In the genomic region with DNA sequence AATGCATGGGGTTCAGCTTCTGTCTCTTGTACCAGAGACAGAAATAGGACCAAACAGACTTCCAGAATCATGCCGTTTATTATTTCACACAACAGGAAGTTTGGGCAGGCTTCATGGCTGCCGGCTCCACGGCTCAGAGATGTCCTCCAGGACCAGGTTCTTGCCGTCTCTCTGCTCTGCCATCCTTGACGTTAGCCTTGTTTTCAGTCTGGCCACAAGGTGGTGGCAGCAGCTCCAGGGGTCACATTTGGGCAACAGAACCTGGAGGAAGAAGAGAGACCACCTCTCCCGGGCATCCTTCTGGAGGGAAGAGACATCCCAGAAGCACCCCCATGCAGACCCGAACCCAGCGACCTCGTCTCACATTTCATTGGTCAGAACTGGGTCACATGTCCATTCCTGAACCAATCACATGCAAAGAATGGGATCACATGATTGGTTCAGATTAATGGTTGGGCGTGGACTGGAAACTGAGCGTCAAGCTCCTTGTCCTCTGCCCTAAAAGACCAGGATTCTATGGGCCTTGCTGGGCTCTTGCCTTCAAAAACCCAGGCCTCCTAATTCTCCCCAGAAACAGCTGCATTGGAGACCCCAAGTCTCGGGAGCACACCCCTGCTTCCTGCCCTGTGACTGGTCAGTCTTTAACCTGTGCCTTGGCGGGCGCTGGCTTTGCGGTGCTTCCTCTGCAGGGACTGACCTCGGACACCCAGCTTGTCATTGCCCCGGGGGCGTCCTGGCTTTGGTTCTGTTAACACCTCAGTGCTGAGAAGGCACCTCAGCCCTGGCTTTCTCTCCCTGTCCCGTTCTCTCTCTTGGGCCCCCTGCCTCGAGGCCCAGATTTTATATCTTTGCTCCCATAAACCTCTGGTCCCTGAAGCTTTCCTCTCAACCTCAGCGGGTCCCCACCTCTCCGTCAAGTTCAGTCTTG, we compare ENCODE assay signal across 33 cellular contexts.
DNase-seq lines count a peak whose midpoint lies in the region; ATAC-seq and TF ChIP-seq lines count a peak whose summit lies in the region.
"Had no signal": no experiment of that assay in that cellular context is flagged by ENCODE, and none has a peak within 500 bp of the region (broad histone marks: within the 10 kb centered on the region; RNA-seq: fewer than 3 reads in every experiment).

No MANE protein-coding gene starts in this region.

- no peak overlapping the region for H3K27ac Mint-ChIP-seq in GM23338
- no peak overlapping the region for H3K27ac Mint-ChIP-seq in activated T-cell treated with anti-CD3 and anti-CD28 coated beads, Interleukin-2, amount 50 U/mL, for 72 hours
- H3K27ac Mint-ChIP-seq: activated CD4-positive, alpha-beta T cell treated with anti-CD3 and anti-CD28 coated beads for 36 hours; activated CD8-positive, alpha-beta T cell treated with anti-CD3 and anti-CD28 coated beads for 36 hours; activated naive CD4-positive, alpha-beta T cell treated with anti-CD3 and anti-CD28 coated beads, Interleukin-2, amount 10 ng/mL, durations not matched to agents 7 days and 5 days; activated T-helper 17 cell treated with anti-CD3 and anti-CD28 coated beads, Interleukin-2, amount 50 U/mL, for 72 hours; naive thymus-derived CD8-positive, alpha-beta T cell had no signal

- H3K36me3 ChIP-seq in GM06990 (ENCODE audit: control insufficient read depth, insufficient read depth, low read length) (no peaks in the 10 kb centered on the region), GM23338 (ENCODE audit: insufficient read depth) (no peaks in the 10 kb centered on the region), PC-3 (ENCODE audit: low read depth, low read length) (no peaks in the 10 kb centered on the region)
- H3K36me3 ChIP-seq: BLaER1, breast epithelium, colonic mucosa, prostate gland, sigmoid colon, tibial nerve had no signal

- H3K27me3 ChIP-seq in GM06990 (replicated peaks; ENCODE audit: control insufficient read depth, insufficient read depth, low read length) (no peaks in the 10 kb centered on the region; the same call in 1 of the 2 replicates), GM23338 (ENCODE audit: insufficient read depth) (no peaks in the 10 kb centered on the region), PC-3 (ENCODE audit: low read length) (peaks cover 60% of the 10 kb centered on the region)
- H3K27me3 ChIP-seq: BLaER1, colonic mucosa, tibial nerve had no signal

- H3K4me3 ChIP-seq in GM06990 (replicated peaks; ENCODE audit: low read depth, low read length) (no peak overlapping the region), GM23338 (no peak overlapping the region), PC-3 (ENCODE audit: low read length) (no peak overlapping the region)
- H3K4me3 ChIP-seq: BLaER1, breast epithelium, colonic mucosa, lung, prostate gland, sigmoid colon, tibial nerve had no signal

- intact Hi-C loops in PC-3 (cut with micrococcal nuclease) = no loop called here

- CTCF ChIA-PET in PC-3 (lab: Charles Lee) = no interaction called here

- no peak overlapping the region for H3K27ac ChIP-seq in GM23338 (ENCODE audit: low read depth)
- H3K27ac ChIP-seq in PC-3 (ENCODE audit: low read length) = no peak overlapping the region
- H3K27ac ChIP-seq: BLaER1, breast epithelium, colonic mucosa, epithelial cell of prostate, prostate gland, tibial nerve had no signal

- H3K9ac ChIP-seq in PC-3 (ENCODE audit: low read length) = no peak overlapping the region
- H3K9ac ChIP-seq: BLaER1 had no signal

- ATAC-seq in GM23338 = no peak
- no peak for ATAC-seq in PC-3
- ATAC-seq in activated T-cell treated with anti-CD3 and anti-CD28 coated beads, Interleukin-2, amount 50 U/mL, for 72 hours (replicated peaks in 1 of 2) = no peak
- ATAC-seq: activated CD4-positive, alpha-beta T cell treated with anti-CD3 and anti-CD28 coated beads for 36 hours; activated CD8-positive, alpha-beta T cell treated with anti-CD3 and anti-CD28 coated beads for 36 hours; activated T-helper 17 cell treated with anti-CD3 and anti-CD28 coated beads, Interleukin-2, amount 50 U/mL, for 72 hours; left cardiac atrium; naive thymus-derived CD8-positive, alpha-beta T cell had no signal

- H2AFZ ChIP-seq in GM23338 (no peak overlapping the region), PC-3 (ENCODE audit: low read length) (no peak overlapping the region)

- H3K4me2 ChIP-seq in GM23338 = no peak overlapping the region
- no peak overlapping the region for H3K4me2 ChIP-seq in PC-3 (ENCODE audit: low read length)
- H3K4me2 ChIP-seq: BLaER1 had no signal

- no peaks in the 10 kb centered on the region for H3K79me2 ChIP-seq in GM23338 (replicated peaks; ENCODE audit: insufficient read depth)
- no peaks in the 10 kb centered on the region for H3K79me2 ChIP-seq in PC-3 (ENCODE audit: low read length)

- no peak overlapping the region; the same call in 2 of the 3 replicates for H3K4me3 Mint-ChIP-seq in GM23338
- H3K4me3 Mint-ChIP-seq in activated T-cell treated with anti-CD3 and anti-CD28 coated beads, Interleukin-2, amount 50 U/mL, for 72 hours = no peak overlapping the region
- H3K4me3 Mint-ChIP-seq: activated CD4-positive, alpha-beta T cell treated with anti-CD3 and anti-CD28 coated beads for 36 hours; activated CD8-positive, alpha-beta T cell treated with anti-CD3 and anti-CD28 coated beads for 36 hours; activated naive CD4-positive, alpha-beta T cell treated with anti-CD3 and anti-CD28 coated beads, Interleukin-2, amount 10 ng/mL, durations not matched to agents 7 days and 5 days; activated T-helper 17 cell treated with anti-CD3 and anti-CD28 coated beads, Interleukin-2, amount 50 U/mL, for 72 hours; naive thymus-derived CD8-positive, alpha-beta T cell had no signal

- H3K9me3 Mint-ChIP-seq in GM23338 = no peaks in the 10 kb centered on the region
- H3K9me3 Mint-ChIP-seq in activated T-cell treated with anti-CD3 and anti-CD28 coated beads, Interleukin-2, amount 50 U/mL, for 72 hours = peaks cover 0 to 3% of the 10 kb centered on the region in 2 donors
- H3K9me3 Mint-ChIP-seq: activated CD8-positive, alpha-beta T cell treated with anti-CD3 and anti-CD28 coated beads for 36 hours; activated naive CD4-positive, alpha-beta T cell treated with anti-CD3 and anti-CD28 coated beads, Interleukin-2, amount 10 ng/mL, durations not matched to agents 7 days and 5 days; activated T-helper 17 cell treated with anti-CD3 and anti-CD28 coated beads, Interleukin-2, amount 50 U/mL, for 72 hours; naive thymus-derived CD8-positive, alpha-beta T cell had no signal

- H3K4me1 Mint-ChIP-seq in GM23338 = peaks cover 4% of the 10 kb centered on the region
- H3K4me1 Mint-ChIP-seq in activated T-cell treated with anti-CD3 and anti-CD28 coated beads, Interleukin-2, amount 50 U/mL, for 72 hours (ENCODE audit: low read depth) = peaks cover 2% of the 10 kb centered on the region
- H3K4me1 Mint-ChIP-seq: activated naive CD4-positive, alpha-beta T cell treated with anti-CD3 and anti-CD28 coated beads, Interleukin-2, amount 10 ng/mL, durations not matched to agents 7 days and 5 days; activated T-helper 17 cell treated with anti-CD3 and anti-CD28 coated beads, Interleukin-2, amount 50 U/mL, for 72 hours had no signal

- POLR2A ChIA-PET in PC-3 (lab: Charles Lee; ENCODE audit: unreplicated experiment) = no interaction called here

- TF ChIP-seq CTCF in GM06990 (IDR thresholded peaks at IDR 0.05; ENCODE audit: insufficient read depth, low read length, poor library complexity, severe bottlenecking) (peak; percentile 23), GM23338 (conservative IDR thresholded peaks at IDR 0.05; ENCODE audit: low read depth in 2 of 2) (peak; percentile 16 to 23; a peak in 2 of 4 replicates), PC-3 (conservative IDR thresholded peaks at IDR 0.05; ENCODE audit: low read depth, low read length) (peak; percentile 30; the same call in 1 of the 2 replicates)

- DNase-seq in GM06990 (ENCODE audit: extremely low read depth, insufficient read length) (no peak), GM23338 (ENCODE audit: low spot score) (no peak), PC-3 (no peak), islet precursor cell (peak; percentile 64), NCI-H526 treated with DMSO at 0.1 percent for 48 hours (lab: John Stamatoyannopoulos, UW) (no peak), GM03348 (ENCODE audit: low spot score) (no peak)
- no peak for DNase-seq in activated T-cell treated with anti-CD3 and anti-CD28 coated beads, Interleukin-2, amount 50 U/mL, for 72 hours
- DNase-seq: activated CD4-positive, alpha-beta T cell treated with anti-CD3 and anti-CD28 coated beads for 36 hours; activated CD8-positive, alpha-beta memory T cell treated with anti-CD3 and anti-CD28 coated beads, Interleukin-2, amount 50 U/mL, for 48 hours; activated CD8-positive, alpha-beta T cell treated with anti-CD3 and anti-CD28 coated beads for 36 hours; activated naive CD4-positive, alpha-beta T cell treated with anti-CD3 and anti-CD28 coated beads, Interleukin-2, amount 10 ng/mL, durations not matched to agents 7 days and 5 days; amniotic stem cell; colonic mucosa; effector CD8-positive, alpha-beta T cell; hippocampal formation; KG1; left cardiac atrium; NCI-H2029; NCI-H526; nucleus accumbens; SHP77 treated with DMSO at 0.1 percent for 48 hours; sigmoid colon; stimulated activated CD4-positive, alpha-beta T cell treated with anti-CD3 and anti-CD28 coated beads, Interleukin-4, amount 100 ng/mL, for 1 hour; SW 1271; T-helper 9 cell had no signal

- no peaks in the 10 kb centered on the region for H3K4me1 ChIP-seq in GM23338 (ENCODE audit: insufficient read depth)
- H3K4me1 ChIP-seq in PC-3 (ENCODE audit: insufficient read depth, low read length) = no peaks in the 10 kb centered on the region
- H3K4me1 ChIP-seq: breast epithelium, colonic mucosa, prostate gland had no signal

- H3K27me3 Mint-ChIP-seq in GM23338 (ENCODE audit: insufficient read depth, low read depth, poor library complexity) = peaks cover 11% of the 10 kb centered on the region
- peaks cover 16% of the 10 kb centered on the region for H3K27me3 Mint-ChIP-seq in activated T-cell treated with anti-CD3 and anti-CD28 coated beads, Interleukin-2, amount 50 U/mL, for 72 hours (ENCODE audit: low read depth)
- H3K27me3 Mint-ChIP-seq: activated CD8-positive, alpha-beta T cell treated with anti-CD3 and anti-CD28 coated beads for 36 hours; activated T-helper 17 cell treated with anti-CD3 and anti-CD28 coated beads, Interleukin-2, amount 50 U/mL, for 72 hours had no signal

- no peaks in the 10 kb centered on the region; the same call in 2 of the 3 replicates for H3K36me3 Mint-ChIP-seq in GM23338 (ENCODE audit: low read depth)
- H3K36me3 Mint-ChIP-seq in activated T-cell treated with anti-CD3 and anti-CD28 coated beads, Interleukin-2, amount 50 U/mL, for 72 hours (ENCODE audit: insufficient read depth in 2 of 2) = no peaks in the 10 kb centered on the region
- H3K36me3 Mint-ChIP-seq: activated naive CD4-positive, alpha-beta T cell treated with anti-CD3 and anti-CD28 coated beads, Interleukin-2, amount 10 ng/mL, durations not matched to agents 7 days and 5 days; naive thymus-derived CD8-positive, alpha-beta T cell had no signal

- H4K20me1 ChIP-seq in GM23338 (replicated peaks; ENCODE audit: insufficient read depth) (no peaks in the 10 kb centered on the region), PC-3 (ENCODE audit: low read length) (no peaks in the 10 kb centered on the region)
- H4K20me1 ChIP-seq: BLaER1 had no signal

- BruUV-seq in PC-3 (replicated peaks; lab: Mats Ljungman, UMichigan) = no TSS peak

- no peaks in the 10 kb centered on the region for H3K9me3 ChIP-seq in PC-3 (ENCODE audit: low read length)
- H3K9me3 ChIP-seq: BLaER1, breast epithelium, colonic mucosa, prostate gland, sigmoid colon, tibial nerve had no signal

- H3K9me2 ChIP-seq in GM23338 (ENCODE audit: insufficient read depth) (no peaks in the 10 kb centered on the region), PC-3 (replicated peaks; ENCODE audit: low read length) (no peaks in the 10 kb centered on the region)

- no peaks in the 10 kb centered on the region for H3F3A ChIP-seq in GM23338 (replicated peaks; ENCODE audit: low read depth)
- no peaks in the 10 kb centered on the region for H3F3A ChIP-seq in PC-3 (ENCODE audit: low read length, unreplicated experiment)
